In genomic region chr3:192629429-192629828, GRCh38 we compare ENCODE assay signal across 20 cellular contexts.
DNase-seq lines count a peak whose midpoint lies in the region; TF ChIP-seq lines count a peak whose summit lies in the region.
"Had no signal": no experiment of that assay in that cellular context is flagged by ENCODE, and none has a peak within 500 bp of the region (broad histone marks: within the 10 kb centered on the region; RNA-seq: fewer than 3 reads in every experiment).

No MANE protein-coding gene starts in this region.

- H2AFZ ChIP-seq in OCI-LY7 (ENCODE audit: low read length): no peak overlapping the region

- H3K4me3 ChIP-seq in DOHH2 (ENCODE audit: low read length) (peak overlapping the region; percentile 32), OCI-LY7 (ENCODE audit: low read depth, low read length, poor library complexity, severe bottlenecking) (no peak overlapping the region), prostate gland (no peak overlapping the region)
- H3K4me3 ChIP-seq: A549; BLaER1 treated with 17β-estradiol and CSF1 and Interleukin-3, amounts not matched to agents 10 nM and 100 nM had no signal

- CTCF ChIA-PET in OCI-LY7 (lab: Charles Lee; ENCODE audit: unreplicated experiment): no interaction called here

- POLR2A ChIA-PET in OCI-LY7 (lab: Charles Lee): no interaction called here

- H4K20me1 ChIP-seq in DOHH2 (ENCODE audit: control insufficient read depth, insufficient read depth, low read depth, low read length): no peaks in the 10 kb centered on the region
- no peaks in the 10 kb centered on the region for H4K20me1 ChIP-seq in OCI-LY7 (ENCODE audit: insufficient read depth, low read length)
- H4K20me1 ChIP-seq: BLaER1 treated with 17β-estradiol and CSF1 and Interleukin-3, amounts not matched to agents 10 nM and 100 nM had no signal

- H3K4me1 ChIP-seq in DOHH2 (ENCODE audit: control insufficient read depth, low read length): peaks cover 45% of the 10 kb centered on the region
- H3K4me1 ChIP-seq in OCI-LY7 (ENCODE audit: insufficient read depth, low read length, poor library complexity, severe bottlenecking): peaks cover 20% of the 10 kb centered on the region
- no peaks in the 10 kb centered on the region for H3K4me1 ChIP-seq in prostate gland (replicated peaks)
- H3K4me1 ChIP-seq: A549; BLaER1 treated with 17β-estradiol and CSF1 and Interleukin-3, amounts not matched to agents 10 nM and 100 nM had no signal

- H3K36me3 ChIP-seq in DOHH2 (ENCODE audit: control insufficient read depth, low read length): no peaks in the 10 kb centered on the region
- no peaks in the 10 kb centered on the region for H3K36me3 ChIP-seq in OCI-LY7 (ENCODE audit: insufficient read depth, low read length)
- no peaks in the 10 kb centered on the region for H3K36me3 ChIP-seq in prostate gland
- H3K36me3 ChIP-seq: BLaER1 treated with 17β-estradiol and CSF1 and Interleukin-3, amounts not matched to agents 10 nM and 100 nM had no signal

- no peaks in the 10 kb centered on the region for H3K9me3 ChIP-seq in DOHH2 (ENCODE audit: control insufficient read depth, insufficient read depth, low read length)
- H3K9me3 ChIP-seq in OCI-LY7 (ENCODE audit: low read length): no peaks in the 10 kb centered on the region
- H3K9me3 ChIP-seq in prostate gland: no peaks in the 10 kb centered on the region
- H3K9me3 ChIP-seq: A549; BLaER1 treated with 17β-estradiol and CSF1 and Interleukin-3, amounts not matched to agents 10 nM and 100 nM had no signal

- BruUV-seq in OCI-LY7 (replicated peaks; lab: Mats Ljungman, UMichigan): no TSS peak

- no peak for DNase-seq in OCI-LY7 (ENCODE audit: low spot score)
- peak; percentile 20 for DNase-seq in prostate gland (ENCODE audit: low spot score)
- no peak for DNase-seq in GM19238 (ENCODE audit: insufficient read length, low spot score)
- no peak for DNase-seq in SKM-1 (lab: John Stamatoyannopoulos, UW; ENCODE audit: unreplicated experiment)
- DNase-seq in NCI-H69 (lab: John Stamatoyannopoulos, UW): no peak
- DNase-seq: AML-193; CD4-positive, alpha-beta memory T cell; CD4-positive, CD25-positive, alpha-beta regulatory T cell; CD8-positive, alpha-beta memory T cell; COR-L47; DMS 273 treated with DMSO at 0.1 percent for 48 hours; DMS153; DMS53; DMS79; DND-41; GF-D8 had no signal

- H3K4me2 ChIP-seq in DOHH2 (ENCODE audit: low read length): peak overlapping the region; percentile 61
- H3K4me2 ChIP-seq in OCI-LY7 (ENCODE audit: low read length): peak overlapping the region; percentile 21; the same call in 1 of the 2 replicates
- H3K4me2 ChIP-seq: A549; BLaER1 treated with 17β-estradiol and CSF1 and Interleukin-3, amounts not matched to agents 10 nM and 100 nM had no signal

- TF ChIP-seq CTCF in C4-2B (conservative IDR thresholded peaks at IDR 0.05) (no peak), DOHH2 (IDR thresholded peaks at IDR 0.05; ENCODE audit: low read depth, low read length, poor library complexity, severe bottlenecking) (no peak), OCI-LY7 (conservative IDR thresholded peaks at IDR 0.05; ENCODE audit: low read length) (no peak), prostate gland (IDR thresholded peaks at IDR 0.05) (no peak)

- peaks cover 3% of the 10 kb centered on the region; the same call in 1 of the 2 replicates for H3F3A ChIP-seq in DOHH2 (ENCODE audit: control insufficient read depth, insufficient read depth)

- 29% methylated on average over 3 of the region's 3 CpGs for WGBS in prostate gland

- H3K9me2 ChIP-seq in DOHH2 (replicated peaks; ENCODE audit: control insufficient read depth, low read length) (no peaks in the 10 kb centered on the region), OCI-LY7 (ENCODE audit: insufficient read depth, low read length) (no peaks in the 10 kb centered on the region)

- H3K79me2 ChIP-seq in DOHH2 (ENCODE audit: control insufficient read depth, low read length) (no peaks in the 10 kb centered on the region), OCI-LY7 (ENCODE audit: insufficient read depth, low read depth, low read length) (no peaks in the 10 kb centered on the region)

- intact Hi-C loops in OCI-LY7 (cut with micrococcal nuclease; ENCODE audit: unreplicated experiment): no loop called here
- intact Hi-C loops in prostate gland (cut with DNase I): no loop called here

- H3K27me3 ChIP-seq in DOHH2 (ENCODE audit: control insufficient read depth, low read length) (no peaks in the 10 kb centered on the region), prostate gland (replicated peaks; ENCODE audit: insufficient read depth) (no peaks in the 10 kb centered on the region)
- H3K27me3 ChIP-seq: BLaER1 treated with 17β-estradiol and CSF1 and Interleukin-3, amounts not matched to agents 10 nM and 100 nM had no signal

- no peak for TF ChIP-seq POLR2A in prostate gland (IDR thresholded peaks at IDR 0.05)

- H3K27ac ChIP-seq in C4-2B (peak overlapping the region; percentile 78), DOHH2 (ENCODE audit: low read depth, low read length) (peak overlapping the region; percentile 77), OCI-LY7 (ENCODE audit: low read depth, low read length, poor library complexity, severe bottlenecking) (no peak overlapping the region), prostate gland (no peak overlapping the region)
- H3K27ac ChIP-seq: A549; BLaER1 treated with 17β-estradiol and CSF1 and Interleukin-3, amounts not matched to agents 10 nM and 100 nM had no signal

Comparison
In these comparisons a context has a peak if more than half of its experiments do, and no peak if none do; other contexts are left out.
1. H3K27ac ChIP-seq: peak in C4-2B (single experiment) and DOHH2 (single experiment); none in OCI-LY7 (single experiment) and prostate gland (0 of 2).